Comparison of ENCODE assay signal across 8 cellular contexts in genomic region chr9:95167998-95168397, GRCh38.
DNase-seq lines count a peak whose midpoint lies in the region; ATAC-seq and TF ChIP-seq lines count a peak whose summit lies in the region.

No MANE protein-coding gene starts in this region.

- H3K27ac ChIP-seq in HL-60 (replicated peaks): no peak overlapping the region
- no peak overlapping the region for H3K27ac ChIP-seq in Panc1 (ENCODE audit: low read length)
- H3K27ac ChIP-seq in heart left ventricle: no peak overlapping the region

- peak; percentile 74 for TF ChIP-seq CTCF in HL-60 (IDR thresholded peaks at IDR 0.05; ENCODE audit: insufficient read depth, low read length)
- peak; percentile 76 for TF ChIP-seq CTCF in Panc1 (IDR thresholded peaks at IDR 0.05)
- TF ChIP-seq CTCF in heart left ventricle (IDR thresholded peaks at IDR 0.05): peak; percentile 58 to 82 (median 74)

- ATAC-seq in Panc1 (peak; percentile 58; the same call in 1 of the 2 replicates), heart left ventricle (peak in 3 of 4 donors; percentile 36 to 65 (median 52)), GM18520 (IDR thresholded peaks at IDR 0.05; ENCODE audit: unreplicated experiment) (no peak), HG03039 (IDR thresholded peaks at IDR 0.05; ENCODE audit: unreplicated experiment) (no peak)

- H3K27me3 ChIP-seq in HL-60 (ENCODE audit: insufficient read depth, poor library complexity, severe bottlenecking) (no peaks in the 10 kb centered on the region), Panc1 (ENCODE audit: control insufficient read depth, insufficient read depth, low read length) (no peaks in the 10 kb centered on the region), heart left ventricle (no peaks in the 10 kb centered on the region)

- POLR2A ChIA-PET in Panc1 (lab: Charles Lee): interaction anchor here (0.5 kb wide), 1 partner anchor 314 kb away, joined by 3 read pairs; no protein-coding TSS in a partner anchor

- CTCF ChIA-PET in Panc1 (lab: Charles Lee): interaction anchor here (0.5 to 1.2 kb wide), 10 partner anchors 10 to 918 kb away, joined by 3 to 7 read pairs (median 4); no protein-coding TSS in a partner anchor

- no peaks in the 10 kb centered on the region for H3K9me3 ChIP-seq in Panc1 (ENCODE audit: control insufficient read depth, insufficient read depth, low read depth, low read length)
- peaks cover 0 to 11% (median 0%) of the 10 kb centered on the region in 12 donors for H3K9me3 ChIP-seq in heart left ventricle

- no peaks in the 10 kb centered on the region for H3K36me3 ChIP-seq in Panc1 (ENCODE audit: control insufficient read depth, insufficient read depth, low read length)
- H3K36me3 ChIP-seq in heart left ventricle: no peaks in the 10 kb centered on the region

- intact Hi-C loops in Panc1 (cut with micrococcal nuclease; ENCODE audit: unreplicated experiment) (no loop called here), heart left ventricle (cut with DNase I) (no loop called here)

- no peak for TF ChIP-seq POLR2A in heart left ventricle (IDR thresholded peaks at IDR 0.05)

- BruUV-seq in Panc1 (replicated peaks; lab: Mats Ljungman, UMichigan): no TSS peak

- in situ Hi-C loops in Panc1 (cut with HindIII; ENCODE audit: low pct_unique_long_range_greater_than_20kb, low sequenced_read_pairs): no loop called here

- H3K4me1 ChIP-seq in Panc1 (ENCODE audit: control insufficient read depth, insufficient read depth, low read length): no peaks in the 10 kb centered on the region
- peaks cover 0 to 10% (median 4%) of the 10 kb centered on the region in 12 donors for H3K4me1 ChIP-seq in heart left ventricle

- 66 to 75% (median 72%) methylated on average over 4 of the region's 4 CpGs for WGBS in heart left ventricle, 4 donors

- peak; percentile 61 for DNase-seq in CMK (ENCODE audit: low read depth)
- DNase-seq in HL-60 (ENCODE audit: low read depth in 1 of 2, low spot score in 1 of 2): peak; percentile 31 to 61
- DNase-seq in Panc1 (ENCODE audit: low read depth, low spot score): peak; percentile 65
- peak; percentile 7 for DNase-seq in activated T-helper 9 cell treated with anti-CD3 and anti-CD28 coated beads, Interleukin-2, amount 50 U/mL, for 16 hours (ENCODE audit: low read depth)
- peak in 3 of 5 donors; percentile 40 to 60 (median 46) for DNase-seq in heart left ventricle
- peak; percentile 83 for DNase-seq in smooth muscle cell of the brain vasculature (ENCODE audit: low read depth, low spot score)

- no peak overlapping the region for H3K4me3 ChIP-seq in HL-60 (replicated peaks; ENCODE audit: insufficient read depth, low read length)
- no peak overlapping the region for H3K4me3 ChIP-seq in Panc1 (ENCODE audit: low read depth in 2 of 2, low read length in 2 of 2)
- no peak overlapping the region for H3K4me3 ChIP-seq in heart left ventricle

Comparison
In these comparisons a context has a peak if more than half of its experiments do, and no peak if none do; other contexts are left out.
1. DNase-seq: peak in every context shown above with its lines; median percentile 83 in smooth muscle cell of the brain vasculature; 65 in Panc1; 61 in CMK; 46 in HL-60; 46 in heart left ventricle; 7 in activated T-helper 9 cell treated with anti-CD3 and anti-CD28 coated beads, Interleukin-2, amount 50 U/mL, for 16 hours.
2. ATAC-seq: peak in Panc1 (single experiment) and heart left ventricle (3 of 4); none in GM18520 (single experiment) and HG03039 (single experiment).
3. Peak in every context shown above with its lines, with median percentiles within 50 percentile points of each other: CTCF ChIP-seq.